ENCODE assay signal across 14 cellular contexts in genomic region chr1:210456731-210457130, GRCh38.
A peak's percentile ranks its signal among the peaks of the same experiment; 100 is the strongest.
DNase-seq lines count a peak whose midpoint lies in the region; ATAC-seq and TF ChIP-seq lines count a peak whose summit lies in the region.
"Had no signal": no experiment of that assay in that cellular context is flagged by ENCODE, and none has a peak within 500 bp of the region (broad histone marks: within the 10 kb centered on the region; RNA-seq: fewer than 3 reads in every experiment).

No MANE protein-coding gene starts in this region.

- no peaks in the 10 kb centered on the region for H3K4me1 ChIP-seq in upper lobe of right lung
- H3K4me1 ChIP-seq: BLaER1 treated with 17β-estradiol and CSF1 and Interleukin-3, amounts not matched to agents 10 nM and 100 nM; HAP-1 had no signal

- no peaks in the 10 kb centered on the region for H3K27me3 ChIP-seq in upper lobe of right lung
- no peaks in the 10 kb centered on the region for H3K27me3 ChIP-seq in brain microvascular endothelial cell (replicated peaks)
- H3K27me3 ChIP-seq: BLaER1 treated with 17β-estradiol and CSF1 and Interleukin-3, amounts not matched to agents 10 nM and 100 nM had no signal

- ATAC-seq in activated CD8-positive, alpha-beta T cell treated with anti-CD3 and anti-CD28 coated beads, Interleukin-2, amount 10 ng/mL, durations not matched to agents 7 days and 5 days: no peak
- no peak for ATAC-seq in activated CD8-positive, alpha-beta T cell treated with anti-CD3 and anti-CD28 coated beads for 36 hours
- peak; percentile 23 for ATAC-seq in upper lobe of right lung
- no peak for ATAC-seq in HG03432 (IDR thresholded peaks at IDR 0.05; ENCODE audit: unreplicated experiment)

- H3K27ac ChIP-seq in KOPT-K1 (ENCODE audit: low read depth, low read length, poor library complexity, severe bottlenecking) (peak overlapping the region; percentile 58), upper lobe of right lung (no peak overlapping the region), brain microvascular endothelial cell (no peak overlapping the region)
- H3K27ac ChIP-seq: BLaER1 treated with 17β-estradiol and CSF1 and Interleukin-3, amounts not matched to agents 10 nM and 100 nM had no signal

- peaks cover 23% of the 10 kb centered on the region for H3K4me1 Mint-ChIP-seq in activated CD8-positive, alpha-beta T cell treated with anti-CD3 and anti-CD28 coated beads, Interleukin-2, amount 10 ng/mL, durations not matched to agents 7 days and 5 days (ENCODE audit: low read depth)
- peaks cover 4% of the 10 kb centered on the region for H3K4me1 Mint-ChIP-seq in activated CD8-positive, alpha-beta T cell treated with anti-CD3 and anti-CD28 coated beads for 36 hours (ENCODE audit: low read depth)

- no peaks in the 10 kb centered on the region for H3K36me3 ChIP-seq in KOPT-K1 (ENCODE audit: insufficient read depth, low read length)
- H3K36me3 ChIP-seq in upper lobe of right lung: no peaks in the 10 kb centered on the region
- no peaks in the 10 kb centered on the region for H3K36me3 ChIP-seq in brain microvascular endothelial cell (replicated peaks)
- H3K36me3 ChIP-seq: BLaER1 treated with 17β-estradiol and CSF1 and Interleukin-3, amounts not matched to agents 10 nM and 100 nM; HAP-1 had no signal

- H3K4me3 ChIP-seq in upper lobe of right lung: no peak overlapping the region
- H3K4me3 ChIP-seq in brain microvascular endothelial cell (ENCODE audit: low read depth, low read length): no peak overlapping the region
- H3K4me3 ChIP-seq: BLaER1 treated with 17β-estradiol and CSF1 and Interleukin-3, amounts not matched to agents 10 nM and 100 nM; HAP-1 had no signal

- no peaks in the 10 kb centered on the region for H3K9me3 ChIP-seq in KOPT-K1 (ENCODE audit: insufficient read depth, low read length, poor library complexity, severe bottlenecking)
- no peaks in the 10 kb centered on the region for H3K9me3 ChIP-seq in upper lobe of right lung
- H3K9me3 ChIP-seq: BLaER1 treated with 17β-estradiol and CSF1 and Interleukin-3, amounts not matched to agents 10 nM and 100 nM; HAP-1 had no signal

- no peak overlapping the region for H3K4me3 Mint-ChIP-seq in activated CD8-positive, alpha-beta T cell treated with anti-CD3 and anti-CD28 coated beads, Interleukin-2, amount 10 ng/mL, durations not matched to agents 7 days and 5 days
- no peak overlapping the region for H3K4me3 Mint-ChIP-seq in activated CD8-positive, alpha-beta T cell treated with anti-CD3 and anti-CD28 coated beads for 36 hours
- H3K4me3 Mint-ChIP-seq: CD4-positive, alpha-beta T cell had no signal

- no peaks in the 10 kb centered on the region for H3K9me3 Mint-ChIP-seq in activated CD8-positive, alpha-beta T cell treated with anti-CD3 and anti-CD28 coated beads, Interleukin-2, amount 10 ng/mL, durations not matched to agents 7 days and 5 days (ENCODE audit: insufficient read depth)
- H3K9me3 Mint-ChIP-seq in activated CD8-positive, alpha-beta T cell treated with anti-CD3 and anti-CD28 coated beads for 36 hours: no peaks in the 10 kb centered on the region
- H3K9me3 Mint-ChIP-seq: CD4-positive, alpha-beta T cell had no signal

- no peaks in the 10 kb centered on the region for H3K36me3 Mint-ChIP-seq in activated CD8-positive, alpha-beta T cell treated with anti-CD3 and anti-CD28 coated beads, Interleukin-2, amount 10 ng/mL, durations not matched to agents 7 days and 5 days (ENCODE audit: low read depth)
- no peaks in the 10 kb centered on the region for H3K36me3 Mint-ChIP-seq in activated CD8-positive, alpha-beta T cell treated with anti-CD3 and anti-CD28 coated beads for 36 hours (ENCODE audit: low read depth)

- H3K27me3 Mint-ChIP-seq in activated CD8-positive, alpha-beta T cell treated with anti-CD3 and anti-CD28 coated beads, Interleukin-2, amount 10 ng/mL, durations not matched to agents 7 days and 5 days (ENCODE audit: low read depth): peaks cover 6% of the 10 kb centered on the region
- no peaks in the 10 kb centered on the region for H3K27me3 Mint-ChIP-seq in activated CD8-positive, alpha-beta T cell treated with anti-CD3 and anti-CD28 coated beads for 36 hours
- H3K27me3 Mint-ChIP-seq: CD4-positive, alpha-beta T cell had no signal

- no peak for DNase-seq in activated CD8-positive, alpha-beta T cell treated with anti-CD3 and anti-CD28 coated beads, Interleukin-2, amount 10 ng/mL, durations not matched to agents 7 days and 5 days
- no peak for DNase-seq in activated CD8-positive, alpha-beta T cell treated with anti-CD3 and anti-CD28 coated beads for 36 hours
- DNase-seq in kidney tubule cell (ENCODE audit: low spot score) (peak; percentile 64), upper lobe of right lung (no peak), brain microvascular endothelial cell (no peak)
- DNase-seq: ACHN; Calu3; CD4-positive, alpha-beta T cell; DMS153; GF-D8 had no signal

- no peak for TF ChIP-seq CTCF in activated CD8-positive, alpha-beta T cell treated with anti-CD3 and anti-CD28 coated beads for 36 hours (IDR thresholded peaks at IDR 0.05)
- TF ChIP-seq CTCF in upper lobe of right lung (IDR thresholded peaks at IDR 0.05) (no peak), brain microvascular endothelial cell (IDR thresholded peaks at IDR 0.05; ENCODE audit: low read depth, low read length, missing control alignments) (no peak)

- in situ Hi-C loops in brain microvascular endothelial cell (cut with HindIII; ENCODE audit: low pct_ligation_motif_present, low sequenced_read_pairs): no loop called here

- H3K27ac Mint-ChIP-seq in activated CD8-positive, alpha-beta T cell treated with anti-CD3 and anti-CD28 coated beads, Interleukin-2, amount 10 ng/mL, durations not matched to agents 7 days and 5 days: peak overlapping the region; percentile 5
- H3K27ac Mint-ChIP-seq in activated CD8-positive, alpha-beta T cell treated with anti-CD3 and anti-CD28 coated beads for 36 hours: no peak overlapping the region
- H3K27ac Mint-ChIP-seq: CD4-positive, alpha-beta T cell had no signal

- POLR2A ChIA-PET in activated CD8-positive, alpha-beta T cell treated with anti-CD3 and anti-CD28 coated beads, Interleukin-2, amount 10 ng/mL, durations not matched to agents 7 days and 5 days (lab: Charles Lee): no interaction called here
- POLR2A ChIA-PET in activated CD8-positive, alpha-beta T cell treated with anti-CD3 and anti-CD28 coated beads for 36 hours (lab: Charles Lee): no interaction called here

- intact Hi-C loops in activated CD8-positive, alpha-beta T cell treated with anti-CD3 and anti-CD28 coated beads for 36 hours (cut with micrococcal nuclease): no loop called here
- intact Hi-C loops in upper lobe of right lung (cut with DNase I): loop anchor here (10.0 kb wide), 1 partner anchor 678 kb away; the partner anchor contains the start of gene KCNH1

- CTCF ChIA-PET in activated CD8-positive, alpha-beta T cell treated with anti-CD3 and anti-CD28 coated beads, Interleukin-2, amount 10 ng/mL, durations not matched to agents 7 days and 5 days (lab: Charles Lee): interaction anchor here (4.2 kb wide), 1 partner anchor 9 kb away, joined by 21 read pairs; no protein-coding TSS in a partner anchor
- CTCF ChIA-PET in activated CD8-positive, alpha-beta T cell treated with anti-CD3 and anti-CD28 coated beads for 36 hours (lab: Charles Lee): interaction anchor here (1.3 to 1.9 kb wide), 2 partner anchors 8 to 14 kb away, joined by 3 to 9 read pairs; no protein-coding TSS in a partner anchor
